Comparison of ENCODE assay signal across 1 cellular context in the genomic region with DNA sequence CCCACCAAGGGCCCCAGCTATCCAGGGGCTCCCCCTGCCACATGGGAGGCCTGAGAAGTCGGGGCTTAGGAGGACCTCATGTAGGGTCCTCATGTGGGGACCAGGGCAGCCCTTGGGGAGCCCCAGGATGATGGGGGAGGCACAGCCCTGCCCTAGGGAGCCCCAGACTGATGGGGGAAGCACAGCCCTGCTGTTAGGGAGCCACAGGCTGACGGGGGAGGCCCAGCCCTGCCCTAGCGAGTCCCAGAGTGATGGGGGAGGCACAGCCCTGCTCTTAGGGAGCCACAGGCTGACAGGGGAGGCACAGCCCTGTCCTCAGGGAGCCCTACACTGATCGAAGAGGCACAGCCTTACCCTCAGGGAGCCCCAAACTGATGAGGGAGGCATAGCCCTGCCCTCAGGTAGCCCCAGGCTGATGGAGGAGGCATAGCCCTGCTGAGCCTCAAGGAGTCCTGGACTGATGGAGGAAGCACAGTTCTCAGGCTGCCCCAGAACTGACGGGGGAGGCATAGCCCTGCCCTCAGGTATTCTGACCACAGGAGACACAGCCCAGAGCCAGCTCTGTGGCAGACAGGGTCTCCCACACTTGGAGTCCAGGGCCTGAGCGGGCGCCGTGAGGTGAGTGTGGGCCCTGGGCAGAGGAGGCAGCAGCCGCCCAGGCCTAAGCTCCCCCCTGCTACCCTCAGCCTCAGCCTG.
TF ChIP-seq lines count a peak whose summit lies in the region.

No MANE protein-coding gene starts in this region.

TF ChIP-seq in GM23338, 12 proteins besides CTCF, POLR2A, EP300 and RAD21:
- TF ChIP-seq ZNF331 (CRISPR knock-in tag; IDR thresholded peaks at IDR 0.05; ENCODE audit: low read depth): no peak
- no peak for TF ChIP-seq CREB1 (CRISPR knock-in tag; IDR thresholded peaks at IDR 0.05; ENCODE audit: low read depth)
- no peak for TF ChIP-seq NANOG (IDR thresholded peaks at IDR 0.05; ENCODE audit: borderline replicate concordance)
- TF ChIP-seq POLR2AphosphoS5 (IDR thresholded peaks at IDR 0.05; ENCODE audit: low read depth): no peak
- TF ChIP-seq STAT1 (IDR thresholded peaks at IDR 0.05; ENCODE audit: unreplicated experiment): no peak
- TF ChIP-seq ZNF462 (CRISPR knock-in tag; IDR thresholded peaks at IDR 0.05): no peak
- TF ChIP-seq EZH2 (IDR thresholded peaks at IDR 0.05; ENCODE audit: low read depth, unreplicated experiment): no peak
- no peak for TF ChIP-seq JUNB (IDR thresholded peaks at IDR 0.05; ENCODE audit: unreplicated experiment)
- no peak for TF ChIP-seq ZNF114 (CRISPR knock-in tag; IDR thresholded peaks at IDR 0.05)
- TF ChIP-seq EZH2phosphoT487 (IDR thresholded peaks at IDR 0.05; ENCODE audit: unreplicated experiment): no peak
- no peak for TF ChIP-seq ETS1 (IDR thresholded peaks at IDR 0.05)
- TF ChIP-seq, protein P1, sequence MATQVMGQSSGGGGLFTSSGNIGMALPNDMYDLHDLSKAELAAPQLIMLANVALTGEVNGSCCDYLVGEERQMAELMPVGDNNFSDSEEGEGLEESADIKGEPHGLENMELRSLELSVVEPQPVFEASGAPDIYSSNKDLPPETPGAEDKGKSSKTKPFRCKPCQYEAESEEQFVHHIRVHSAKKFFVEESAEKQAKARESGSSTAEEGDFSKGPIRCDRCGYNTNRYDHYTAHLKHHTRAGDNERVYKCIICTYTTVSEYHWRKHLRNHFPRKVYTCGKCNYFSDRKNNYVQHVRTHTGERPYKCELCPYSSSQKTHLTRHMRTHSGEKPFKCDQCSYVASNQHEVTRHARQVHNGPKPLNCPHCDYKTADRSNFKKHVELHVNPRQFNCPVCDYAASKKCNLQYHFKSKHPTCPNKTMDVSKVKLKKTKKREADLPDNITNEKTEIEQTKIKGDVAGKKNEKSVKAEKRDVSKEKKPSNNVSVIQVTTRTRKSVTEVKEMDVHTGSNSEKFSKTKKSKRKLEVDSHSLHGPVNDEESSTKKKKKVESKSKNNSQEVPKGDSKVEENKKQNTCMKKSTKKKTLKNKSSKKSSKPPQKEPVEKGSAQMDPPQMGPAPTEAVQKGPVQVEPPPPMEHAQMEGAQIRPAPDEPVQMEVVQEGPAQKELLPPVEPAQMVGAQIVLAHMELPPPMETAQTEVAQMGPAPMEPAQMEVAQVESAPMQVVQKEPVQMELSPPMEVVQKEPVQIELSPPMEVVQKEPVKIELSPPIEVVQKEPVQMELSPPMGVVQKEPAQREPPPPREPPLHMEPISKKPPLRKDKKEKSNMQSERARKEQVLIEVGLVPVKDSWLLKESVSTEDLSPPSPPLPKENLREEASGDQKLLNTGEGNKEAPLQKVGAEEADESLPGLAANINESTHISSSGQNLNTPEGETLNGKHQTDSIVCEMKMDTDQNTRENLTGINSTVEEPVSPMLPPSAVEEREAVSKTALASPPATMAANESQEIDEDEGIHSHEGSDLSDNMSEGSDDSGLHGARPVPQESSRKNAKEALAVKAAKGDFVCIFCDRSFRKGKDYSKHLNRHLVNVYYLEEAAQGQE (IDR thresholded peaks at IDR 0.05; ENCODE audit: unreplicated experiment): no peak
TF ChIP-seq in GM23338: peak in this region for 0.
